ENCODE assay signal across 27 cellular contexts in the genomic region with DNA sequence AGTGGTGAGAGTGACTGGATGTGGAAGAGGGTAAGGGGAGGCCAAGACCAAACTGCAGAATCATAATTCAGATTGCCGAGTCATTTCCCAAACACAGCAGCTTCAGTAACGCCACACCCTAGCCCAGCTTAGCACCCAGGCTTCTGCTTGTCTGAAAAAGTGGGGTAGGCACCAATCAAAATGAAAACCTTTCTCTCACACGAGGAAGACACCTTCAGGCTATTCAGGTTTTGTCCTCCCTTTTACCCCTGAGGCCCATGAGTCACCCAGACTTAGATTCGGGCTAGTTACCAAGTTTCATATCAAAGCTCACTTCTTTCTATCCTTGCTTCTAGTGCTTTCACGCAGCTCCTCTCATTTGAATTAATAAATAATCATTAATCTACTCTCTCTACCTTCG.
DNase-seq lines count a peak whose midpoint lies in the region; ATAC-seq and TF ChIP-seq lines count a peak whose summit lies in the region.
"Had no signal": no experiment of that assay in that cellular context is flagged by ENCODE, and none has a peak within 500 bp of the region (broad histone marks: within the 10 kb centered on the region; RNA-seq: fewer than 3 reads in every experiment).

No MANE protein-coding gene starts in this region.

- CTCF ChIA-PET in PC-3 (lab: Charles Lee) (no interaction called here), Calu3 (lab: Charles Lee) (no interaction called here)

- no peaks in the 10 kb centered on the region for H3K9me3 Mint-ChIP-seq in chondrocyte (ENCODE audit: low read depth)
- H3K9me3 Mint-ChIP-seq in osteocyte (ENCODE audit: unreplicated experiment) = no peaks in the 10 kb centered on the region
- H3K9me3 Mint-ChIP-seq in Calu3 (ENCODE audit: low read depth, unreplicated experiment) = peaks cover 2% of the 10 kb centered on the region
- H3K9me3 Mint-ChIP-seq: activated naive CD4-positive, alpha-beta T cell treated with anti-CD3 and anti-CD28 coated beads, Interleukin-2, amount 50 U/mL, for 72 hours; activated T-helper 17 cell treated with anti-CD3 and anti-CD28 coated beads, Interleukin-2, amount 50 U/mL, for 72 hours; endodermal cell had no signal

- H3K36me3 Mint-ChIP-seq in chondrocyte (ENCODE audit: low read depth) (no peaks in the 10 kb centered on the region), osteocyte (ENCODE audit: unreplicated experiment) (no peaks in the 10 kb centered on the region), Calu3 (ENCODE audit: insufficient read depth, unreplicated experiment) (no peaks in the 10 kb centered on the region)
- H3K36me3 Mint-ChIP-seq: activated naive CD4-positive, alpha-beta T cell treated with anti-CD3 and anti-CD28 coated beads, Interleukin-2, amount 50 U/mL, for 72 hours; CD14-positive monocyte had no signal

- H3K4me3 ChIP-seq in Karpas-422 (ENCODE audit: low read length) (no peak overlapping the region), PC-3 (ENCODE audit: low read length) (no peak overlapping the region)
- H3K4me3 ChIP-seq: cardiac muscle cell, GM23248, prostate gland, sigmoid colon, upper lobe of left lung had no signal

- TF ChIP-seq CTCF in PC-3 (conservative IDR thresholded peaks at IDR 0.05; ENCODE audit: low read depth, low read length) (no peak), chondrocyte (IDR thresholded peaks at IDR 0.05) (no peak), osteocyte (IDR thresholded peaks at IDR 0.05) (no peak), Calu3 (IDR thresholded peaks at IDR 0.05; ENCODE audit: unreplicated experiment) (no peak)

- no peaks in the 10 kb centered on the region for H3K36me3 ChIP-seq in Karpas-422 (ENCODE audit: insufficient read depth, low read length)
- no peaks in the 10 kb centered on the region for H3K36me3 ChIP-seq in PC-3 (ENCODE audit: low read depth, low read length)
- H3K36me3 ChIP-seq: cardiac muscle cell, prostate gland, sigmoid colon, upper lobe of left lung had no signal

- peak overlapping the region; percentile 44 for H3K27ac ChIP-seq in Karpas-422 (ENCODE audit: low read length)
- H3K27ac ChIP-seq in PC-3 (ENCODE audit: low read length) = no peak overlapping the region
- H3K27ac ChIP-seq: cardiac muscle cell, GM23248, prostate gland, sigmoid colon, upper lobe of left lung had no signal

- H3K4me1 Mint-ChIP-seq in chondrocyte (ENCODE audit: low read depth) (peaks cover 78% of the 10 kb centered on the region), osteocyte (ENCODE audit: unreplicated experiment) (peaks cover 62% of the 10 kb centered on the region), Calu3 (ENCODE audit: low read depth, unreplicated experiment) (peaks cover 20% of the 10 kb centered on the region)
- H3K4me1 Mint-ChIP-seq: activated T-helper 17 cell treated with anti-CD3 and anti-CD28 coated beads, Interleukin-2, amount 50 U/mL, for 72 hours; endodermal cell had no signal

- DNase-seq in Karpas-422 (peak; percentile 54), PC-3 (peak; percentile 50), chondrocyte (ENCODE audit: low spot score) (no peak), osteocyte (ENCODE audit: extremely low spot score, unreplicated experiment) (no peak), Calu3 (no peak)
- DNase-seq: activated CD4-positive, alpha-beta T cell treated with anti-CD3 and anti-CD28 coated beads, Interleukin-2, amount 50 U/mL, for 4 hours; activated CD4-positive, CD25-positive, alpha-beta regulatory T cell; anterior cingulate cortex; endodermal cell; GM23248; mesenchymal stem cell; NCI-H1105 treated with DMSO at 0.1 percent for 48 hours; NCI-H1930; NCI-H69; sigmoid colon; stimulated activated CD4-positive, alpha-beta T cell treated with anti-CD3 and anti-CD28 coated beads, Interleukin-4, amount 100 ng/mL, for 4 hours; upper lobe of left lung had no signal

- no TSS peak for BruUV-seq in PC-3 (replicated peaks; lab: Mats Ljungman, UMichigan)
- BruUV-seq in Calu3 (replicated peaks; lab: Mats Ljungman, UMichigan) = no TSS peak

- ATAC-seq in PC-3 (no peak; the same call in 1 of the 2 replicates), GM18909 (IDR thresholded peaks at IDR 0.05; ENCODE audit: poor library complexity, unreplicated experiment) (no peak), HG03095 (IDR thresholded peaks at IDR 0.05; ENCODE audit: unreplicated experiment) (no peak)
- ATAC-seq: activated T-helper 17 cell treated with anti-CD3 and anti-CD28 coated beads, Interleukin-2, amount 50 U/mL, for 72 hours; left lobe of liver; Right ventricle myocardium inferior had no signal

- H3K27ac Mint-ChIP-seq in chondrocyte (ENCODE audit: unreplicated experiment) (peak overlapping the region; percentile 37), osteocyte (ENCODE audit: unreplicated experiment) (peak overlapping the region; percentile 63), Calu3 (ENCODE audit: unreplicated experiment) (no peak overlapping the region)
- H3K27ac Mint-ChIP-seq: activated naive CD4-positive, alpha-beta T cell treated with anti-CD3 and anti-CD28 coated beads, Interleukin-2, amount 50 U/mL, for 72 hours; activated T-helper 17 cell treated with anti-CD3 and anti-CD28 coated beads, Interleukin-2, amount 50 U/mL, for 72 hours; endodermal cell; stimulated activated memory B cell treated with anti-CD40 and anti-IgM and Interleukin-4, amounts not matched to agents 10 μg/mL and 1 μg/mL and 100 μg/mL, for 72 hours had no signal

- intact Hi-C loops in PC-3 (cut with micrococcal nuclease) (no loop called here), Calu3 (cut with micrococcal nuclease; ENCODE audit: unreplicated experiment) (no loop called here)

- H4K20me1 ChIP-seq in Karpas-422 (ENCODE audit: insufficient read depth, low read depth, low read length) (no peaks in the 10 kb centered on the region), PC-3 (ENCODE audit: low read length) (no peaks in the 10 kb centered on the region)

- H3K9me2 ChIP-seq in Karpas-422 (replicated peaks; ENCODE audit: insufficient read depth, low read length) = no peaks in the 10 kb centered on the region
- no peaks in the 10 kb centered on the region for H3K9me2 ChIP-seq in PC-3 (replicated peaks; ENCODE audit: low read length)

- H3K27me3 ChIP-seq in Karpas-422 (ENCODE audit: low read length) (no peaks in the 10 kb centered on the region), PC-3 (ENCODE audit: low read length) (no peaks in the 10 kb centered on the region)
- H3K27me3 ChIP-seq: cardiac muscle cell, sigmoid colon, upper lobe of left lung had no signal

- H3K9me3 ChIP-seq in Karpas-422 (ENCODE audit: low read length) (no peaks in the 10 kb centered on the region), PC-3 (ENCODE audit: low read length) (no peaks in the 10 kb centered on the region)
- H3K9me3 ChIP-seq: prostate gland, sigmoid colon, upper lobe of left lung had no signal

- no peak overlapping the region for H3K4me3 Mint-ChIP-seq in chondrocyte (ENCODE audit: unreplicated experiment)
- H3K4me3 Mint-ChIP-seq in osteocyte (ENCODE audit: unreplicated experiment) = no peak overlapping the region
- no peak overlapping the region for H3K4me3 Mint-ChIP-seq in Calu3 (ENCODE audit: low read depth, unreplicated experiment)
- H3K4me3 Mint-ChIP-seq: activated T-helper 17 cell treated with anti-CD3 and anti-CD28 coated beads, Interleukin-2, amount 50 U/mL, for 72 hours; endodermal cell; stimulated activated memory B cell treated with anti-CD40 and anti-IgM and Interleukin-4, amounts not matched to agents 10 μg/mL and 1 μg/mL and 100 μg/mL, for 72 hours had no signal

- H2AFZ ChIP-seq in Karpas-422 (ENCODE audit: low read length) (peak overlapping the region; percentile 4; the same call in 1 of the 2 replicates), PC-3 (ENCODE audit: low read length) (0 out of 2 replicates have a peak overlapping the region, but pooled peaks have one; percentile 6)
- H2AFZ ChIP-seq: GM23248 had no signal

- H3K27me3 Mint-ChIP-seq in chondrocyte (ENCODE audit: low read depth) = no peaks in the 10 kb centered on the region
- no peaks in the 10 kb centered on the region for H3K27me3 Mint-ChIP-seq in osteocyte (ENCODE audit: unreplicated experiment)
- peaks cover 12% of the 10 kb centered on the region for H3K27me3 Mint-ChIP-seq in Calu3 (ENCODE audit: unreplicated experiment)
- H3K27me3 Mint-ChIP-seq: activated T-helper 17 cell treated with anti-CD3 and anti-CD28 coated beads, Interleukin-2, amount 50 U/mL, for 72 hours had no signal

- H3K79me2 ChIP-seq in Karpas-422 (ENCODE audit: low read length) (no peaks in the 10 kb centered on the region), PC-3 (ENCODE audit: low read length) (no peaks in the 10 kb centered on the region)

- POLR2A ChIA-PET in PC-3 (lab: Charles Lee; ENCODE audit: unreplicated experiment) = no interaction called here

- H3K9ac ChIP-seq in Karpas-422 (ENCODE audit: low read length) (no peak overlapping the region), PC-3 (ENCODE audit: low read length) (no peak overlapping the region)
- H3K9ac ChIP-seq: GM23248 had no signal

- H3F3A ChIP-seq in PC-3 (ENCODE audit: low read length, unreplicated experiment) = no peaks in the 10 kb centered on the region

- peak overlapping the region; percentile 55 for H3K4me2 ChIP-seq in Karpas-422 (ENCODE audit: low read depth, low read length, poor library complexity, severe bottlenecking)
- H3K4me2 ChIP-seq in PC-3 (ENCODE audit: low read length) = no peak overlapping the region

- peaks cover 31% of the 10 kb centered on the region for H3K4me1 ChIP-seq in Karpas-422 (ENCODE audit: low read length)
- H3K4me1 ChIP-seq in PC-3 (ENCODE audit: insufficient read depth, low read length) = peaks cover 18% of the 10 kb centered on the region
- H3K4me1 ChIP-seq: prostate gland, sigmoid colon had no signal

Comparison
In these comparisons a context has a peak if more than half of its experiments do, and no peak if none do; other contexts are left out.
1. DNase-seq: peak in Karpas-422 (single experiment) and PC-3 (single experiment); none in chondrocyte (single experiment), osteocyte (single experiment) and Calu3 (single experiment).